20 cellular contexts compared by ENCODE assay signal in the genomic region with DNA sequence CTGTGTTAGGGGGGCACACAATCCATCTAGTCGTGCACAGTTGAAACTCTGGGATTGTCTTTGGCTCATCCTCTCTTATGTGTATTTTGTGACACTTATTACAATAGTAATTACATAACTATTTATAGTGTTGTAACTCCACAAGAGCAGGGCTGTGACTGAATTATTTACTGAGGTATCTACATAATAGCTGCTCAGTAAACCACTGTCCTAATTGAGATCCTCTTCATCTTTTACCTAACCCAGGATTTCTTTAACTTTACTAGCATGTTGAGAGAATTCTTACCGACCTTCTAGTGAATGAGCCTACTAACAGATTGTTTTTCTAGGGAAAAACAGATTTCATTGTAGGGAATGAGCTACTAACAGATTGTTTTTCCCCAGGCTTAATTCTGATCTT.
"Had no signal": no experiment of that assay in that cellular context is flagged by ENCODE, and none has a peak within 500 bp of the region (broad histone marks: within the 10 kb centered on the region; RNA-seq: fewer than 3 reads in every experiment).

No MANE protein-coding gene starts in this region.

- H3K27ac ChIP-seq: coronary artery, psoas muscle, right lobe of liver, spleen, stomach, thoracic aorta, transverse colon had no signal

- H3K27me3 Mint-ChIP-seq: naive thymus-derived CD4-positive, alpha-beta T cell had no signal

- H3K4me1 Mint-ChIP-seq: nephron progenitor cell had no signal

- H3K27me3 ChIP-seq: right lobe of liver, spleen, stomach, transverse colon had no signal

- H3K9me3 ChIP-seq: psoas muscle, right lobe of liver, spleen, stomach, thoracic aorta, transverse colon had no signal

- H3K4me3 Mint-ChIP-seq: endodermal cell, nephron progenitor cell had no signal

- DNase-seq: effector CD4-positive, alpha-beta T cell; endodermal cell; foreskin melanocyte; hippocampal formation; left colon; left ventricle myocardium superior; naive thymus-derived CD4-positive, alpha-beta T cell; nephron progenitor cell; psoas muscle; retina; right lobe of liver; spleen; stimulated activated CD4-positive, alpha-beta T cell treated with anti-CD3 and anti-CD28 coated beads, Interleukin-2, amount 100 ng/mL, for 24 hours; stimulated activated CD4-positive, alpha-beta T cell treated with anti-CD3 and anti-CD28 coated beads, Interleukin-4, amount 100 ng/mL, for 4 hours; stimulated activated naive CD4-positive, alpha-beta T cell; stomach; substantia nigra; transverse colon had no signal

- H3K36me3 ChIP-seq: thoracic aorta, transverse colon had no signal

- H3K9me3 Mint-ChIP-seq: endodermal cell, nephron progenitor cell had no signal

- H3K4me3 ChIP-seq: coronary artery, psoas muscle, right lobe of liver, spleen, stomach, thoracic aorta, transverse colon had no signal

- ATAC-seq: left colon; left ventricle myocardium superior; naive thymus-derived CD4-positive, alpha-beta T cell; psoas muscle; right lobe of liver had no signal

- H3K27ac Mint-ChIP-seq: nephron progenitor cell had no signal
